9 cellular contexts compared by ENCODE assay signal in genomic region chr1:160251687-160252526, GRCh38. TPM values are rescaled to one million over a fixed set of nuclear protein-coding genes. Genes with fewer than 3 reads are reported as not detected.
A peak's percentile ranks its signal among the peaks of the same experiment; 100 is the strongest.
DNase-seq lines count a peak whose midpoint lies in the region; ATAC-seq and TF ChIP-seq lines count a peak whose summit lies in the region.
"Had no signal": no experiment of that assay in that cellular context is flagged by ENCODE, and none has a peak within 500 bp of the region (broad histone marks: within the 10 kb centered on the region; RNA-seq: fewer than 3 reads in every experiment).

No MANE protein-coding gene starts in this region.

- no peak overlapping the region for H3K4me3 ChIP-seq in CD8-positive, alpha-beta memory T cell (ENCODE audit: low read length)
- no peak overlapping the region for H3K4me3 ChIP-seq in left ventricle myocardium inferior

- peak; percentile 64 for ATAC-seq in GM21381 (IDR thresholded peaks at IDR 0.05; ENCODE audit: unreplicated experiment)

- CTCF ChIA-PET in CD8-positive, alpha-beta memory T cell (lab: Charles Lee), result interaction anchor here (0.6 to 3.4 kb wide), 24 partner anchors 9 to 206 kb away, joined by 3 to 33 read pairs (median 5); partner anchors contain the start of genes CASQ1, DCAF8, IGSF8 and PEX19

- peaks cover 7% of the 10 kb centered on the region for H3K36me3 ChIP-seq in CD8-positive, alpha-beta memory T cell (ENCODE audit: insufficient read depth, low read length)
- H3K36me3 ChIP-seq in left ventricle myocardium inferior, result peaks cover 14% of the 10 kb centered on the region

- intact Hi-C loops in left ventricle myocardium inferior (cut with micrococcal nuclease), result loop anchor here (10.0 kb wide), 1 partner anchor 57 kb away; the partner anchor contains the start of gene CASQ1

- H3K27ac ChIP-seq in CD8-positive, alpha-beta memory T cell (ENCODE audit: low read depth, low read length), result no peak overlapping the region
- peak overlapping the region; percentile 56 for H3K27ac ChIP-seq in left ventricle myocardium inferior (replicated peaks)

- peaks cover 0 to 44% (median 0%) of the 10 kb centered on the region in 3 donors for H3K36me3 Mint-ChIP-seq in CD8-positive, alpha-beta memory T cell

- POLR2A ChIA-PET in CD8-positive, alpha-beta memory T cell (lab: Charles Lee), result interaction anchor here (1.1 to 1.5 kb wide), 3 partner anchors 9 to 11 kb away, joined by 4 to 9 read pairs (median 7); partner anchors contain the start of gene DCAF8

- H3K27me3 Mint-ChIP-seq in CD8-positive, alpha-beta memory T cell, result no peaks in the 10 kb centered on the region

- TF ChIP-seq CTCF in left ventricle myocardium inferior (IDR thresholded peaks at IDR 0.05; ENCODE audit: borderline replicate concordance), result peak; percentile 79

- H3K4me1 Mint-ChIP-seq in CD8-positive, alpha-beta memory T cell, result peaks cover 15 to 41% (median 29%) of the 10 kb centered on the region in 3 donors

- no peaks in the 10 kb centered on the region for H3K9me3 Mint-ChIP-seq in CD8-positive, alpha-beta memory T cell
- H3K9me3 Mint-ChIP-seq: T-helper 1 cell treated with Interleukin-12 subunit alpha and Interleukin-12 subunit beta and Interleukin-4 antibody, amounts not matched to agents 30 μg/mL and 1 μg/mL, for 36 hours had no signal

- no peak overlapping the region for H3K4me3 Mint-ChIP-seq in CD8-positive, alpha-beta memory T cell
- H3K4me3 Mint-ChIP-seq: T-helper 1 cell treated with Interleukin-12 subunit alpha and Interleukin-12 subunit beta and Interleukin-4 antibody, amounts not matched to agents 30 μg/mL and 1 μg/mL, for 36 hours had no signal

- H3K27me3 ChIP-seq in CD8-positive, alpha-beta memory T cell (ENCODE audit: insufficient read depth, low read length, poor library complexity, severe bottlenecking), result no peaks in the 10 kb centered on the region
- no peaks in the 10 kb centered on the region for H3K27me3 ChIP-seq in left ventricle myocardium inferior (ENCODE audit: low read depth)

- peaks cover 5% of the 10 kb centered on the region for H3K4me1 ChIP-seq in CD8-positive, alpha-beta memory T cell (ENCODE audit: insufficient read depth, low read length)
- H3K4me1 ChIP-seq in left ventricle myocardium inferior, result peaks cover 62% of the 10 kb centered on the region

- H3K9me3 ChIP-seq in CD8-positive, alpha-beta memory T cell (ENCODE audit: low read length), result no peaks in the 10 kb centered on the region
- H3K9me3 ChIP-seq in left ventricle myocardium inferior (replicated peaks), result no peaks in the 10 kb centered on the region

- H3K27ac Mint-ChIP-seq in CD8-positive, alpha-beta memory T cell, result peak overlapping the region; percentile 8 to 87 (median 74)
- H3K27ac Mint-ChIP-seq: T-helper 1 cell treated with Interleukin-12 subunit alpha and Interleukin-12 subunit beta and Interleukin-4 antibody, amounts not matched to agents 30 μg/mL and 1 μg/mL, for 36 hours had no signal

- DNase-seq in CD8-positive, alpha-beta memory T cell, result peak; percentile 30 to 72 (median 43)
- DNase-seq in MV-4-11 (lab: John Stamatoyannopoulos, UW) (peak; percentile 70), SKM-1 (lab: John Stamatoyannopoulos, UW; ENCODE audit: unreplicated experiment) (peak; percentile 16), amygdala (lab: John Stamatoyannopoulos, UW) (peak in 49 of 56 donors; percentile 4 to 90 (median 62)), left ventricle myocardium inferior (peak; percentile 48), putamen (ENCODE audit: low spot score) (peak; percentile 88), GOT3 (lab: John Stamatoyannopoulos, UW) (no peak)

RNA-seq across cellular contexts. Expression of gene DCAF8, which starts 10.4 kb away (rescaled TPM):
- total RNA-seq in CD8-positive, alpha-beta memory T cell, result 10 to 100 TPM; 95.6 to 97.0 TPM
- polyA plus RNA-seq in CD8-positive, alpha-beta memory T cell, result 54.2 TPM
- total RNA-seq in left ventricle myocardium inferior, result 162 TPM

RNA-seq across cellular contexts. Expression of gene PEX19, which starts 33.0 kb away (rescaled TPM):
- total RNA-seq in CD8-positive, alpha-beta memory T cell, result 10 to 100 TPM; 56.1 to 57.5 TPM
- polyA plus RNA-seq in CD8-positive, alpha-beta memory T cell, result 47.7 TPM
- total RNA-seq in left ventricle myocardium inferior, result 97.6 TPM

RNA-seq across cellular contexts. Expression of gene PEA15, which starts 46.7 kb away (rescaled TPM):
- total RNA-seq in CD8-positive, alpha-beta memory T cell, result 10 to 100 TPM; 77.4 to 81.4 TPM
- 9.1 TPM for polyA plus RNA-seq in CD8-positive, alpha-beta memory T cell
- total RNA-seq in left ventricle myocardium inferior, result 280 TPM
